ENCODE assay signal across 1 cellular context in genomic region chr18:22175326-22175725, GRCh38.
TF ChIP-seq lines count a peak whose summit lies in the region.

No MANE protein-coding gene starts in this region.

TF ChIP-seq in endothelial cell of umbilical vein, 7 proteins besides CTCF, POLR2A, EP300 and RAD21:
- TF ChIP-seq GATA2 (IDR thresholded peaks at IDR 0.05; ENCODE audit: insufficient read depth, insufficient read length, low read depth, low read length): no peak
- no peak for TF ChIP-seq JUN (IDR thresholded peaks at IDR 0.05; ENCODE audit: borderline replicate concordance, insufficient read depth, insufficient read length, low read depth)
- TF ChIP-seq MAX (IDR thresholded peaks at IDR 0.05; ENCODE audit: insufficient read depth, insufficient read length): no peak
- no peak for TF ChIP-seq MYC (IDR thresholded peaks at IDR 0.05; ENCODE audit: low read depth, low read length)
- no peak for TF ChIP-seq POLR2AphosphoS5 (IDR thresholded peaks at IDR 0.05; ENCODE audit: insufficient read depth, low read depth, low read length)
- no peak for TF ChIP-seq EZH2 (IDR thresholded peaks at IDR 0.05; ENCODE audit: borderline replicate concordance, low read depth, low read length, severe bottlenecking)
- TF ChIP-seq FOS (IDR thresholded peaks at IDR 0.05; ENCODE audit: borderline replicate concordance, insufficient read depth, low read length): no peak
